In the genomic region with DNA sequence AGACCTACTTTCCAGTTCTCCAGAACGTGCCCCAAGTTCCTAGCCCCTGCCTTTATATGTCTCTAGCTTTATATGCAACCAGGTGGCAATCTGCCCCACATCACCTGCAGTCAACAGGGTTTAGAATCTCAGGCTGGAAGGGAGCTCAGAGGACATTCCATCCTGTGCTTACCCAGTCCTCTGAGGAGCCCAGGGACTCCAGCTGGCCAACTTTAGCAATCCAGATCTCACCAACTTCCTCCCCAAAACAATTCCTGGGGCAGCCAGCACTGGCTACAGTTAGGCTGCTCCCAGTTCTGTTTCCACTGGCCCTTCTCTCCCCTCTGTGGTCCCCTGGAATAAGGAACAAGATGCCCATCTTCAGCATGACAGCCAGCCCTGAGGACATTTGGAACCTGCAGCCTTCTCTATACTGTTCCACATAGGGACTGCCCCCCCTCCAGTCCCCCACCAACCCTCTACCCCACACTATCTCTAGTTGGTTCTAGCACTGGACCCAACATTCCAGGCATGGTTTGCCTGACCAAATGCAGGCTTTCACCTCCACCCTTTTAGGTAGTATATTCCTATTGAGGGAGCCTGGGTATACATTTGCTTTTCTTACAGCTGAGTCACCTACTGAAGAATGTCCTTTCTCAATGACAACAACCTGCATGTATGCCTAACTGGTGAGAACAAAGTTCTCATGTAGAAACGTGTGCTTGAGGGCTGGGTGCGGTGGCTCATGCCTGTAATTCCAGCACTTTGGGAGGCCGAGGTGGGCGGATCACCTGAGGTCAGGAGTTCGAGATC, we compare ENCODE assay signal across 9 cellular contexts. TPM values are rescaled to one million over a fixed set of nuclear protein-coding genes. Genes with fewer than 3 reads are reported as not detected.
DNase-seq lines count a peak whose midpoint lies in the region; ATAC-seq and TF ChIP-seq lines count a peak whose summit lies in the region.
"Had no signal": no experiment of that assay in that cellular context is flagged by ENCODE, and none has a peak within 500 bp of the region (broad histone marks: within the 10 kb centered on the region; RNA-seq: fewer than 3 reads in every experiment).

No MANE protein-coding gene starts in this region.

- no TSS peak for BruUV-seq in Calu3 (replicated peaks; lab: Mats Ljungman, UMichigan)
- BruUV-seq in PC-3 (replicated peaks; lab: Mats Ljungman, UMichigan): no TSS peak

- peaks cover 11% of the 10 kb centered on the region; the same call in 1 of the 2 replicates for H3K36me3 ChIP-seq in PC-3 (ENCODE audit: low read depth, low read length)
- no peaks in the 10 kb centered on the region for H3K36me3 ChIP-seq in parathyroid adenoma (ENCODE audit: control insufficient read depth, insufficient read depth, low read length)

- peaks cover 94% of the 10 kb centered on the region for H3K4me1 Mint-ChIP-seq in Calu3 (ENCODE audit: low read depth, unreplicated experiment)

- H3K27me3 Mint-ChIP-seq in Calu3 (ENCODE audit: unreplicated experiment): no peaks in the 10 kb centered on the region

- peaks cover 13% of the 10 kb centered on the region for H3F3A ChIP-seq in PC-3 (ENCODE audit: low read length, unreplicated experiment)

- H2AFZ ChIP-seq in PC-3 (ENCODE audit: low read length) (no peak overlapping the region), parathyroid adenoma (no peak overlapping the region)

- CTCF ChIA-PET in Calu3 (lab: Charles Lee): interaction anchor here (0.6 to 1.7 kb wide), 3 partner anchors 11 to 21 kb away, joined by 3 to 6 read pairs (median 3); no protein-coding TSS in a partner anchor
- CTCF ChIA-PET in PC-3 (lab: Charles Lee): no interaction called here

- POLR2A ChIA-PET in PC-3 (lab: Charles Lee; ENCODE audit: unreplicated experiment): no interaction called here

- peaks cover 8% of the 10 kb centered on the region; the same call in 1 of the 2 replicates for H4K20me1 ChIP-seq in PC-3 (ENCODE audit: low read length)

- peak overlapping the region; percentile 43 for H3K4me3 Mint-ChIP-seq in Calu3 (ENCODE audit: low read depth, unreplicated experiment)

- intact Hi-C loops in Calu3 (cut with micrococcal nuclease; ENCODE audit: unreplicated experiment) (no loop called here), PC-3 (cut with micrococcal nuclease) (no loop called here), lower leg skin (cut with DNase I; ENCODE audit: low total_unique reads) (no loop called here)

- peak; percentile 65 for ATAC-seq in PC-3

- 57 to 66% methylated on average over 6 of the region's 6 CpGs for WGBS in lower leg skin, 2 donors

- H3K9me2 ChIP-seq in PC-3 (replicated peaks; ENCODE audit: low read length): no peaks in the 10 kb centered on the region

- H3K27me3 ChIP-seq in PC-3 (ENCODE audit: low read length) (no peaks in the 10 kb centered on the region), parathyroid adenoma (ENCODE audit: control insufficient read depth, insufficient read depth, low read length) (no peaks in the 10 kb centered on the region)
- H3K27me3 ChIP-seq: tibial nerve had no signal

- TF ChIP-seq CTCF in Calu3 (IDR thresholded peaks at IDR 0.05; ENCODE audit: unreplicated experiment) (no peak), PC-3 (conservative IDR thresholded peaks at IDR 0.05; ENCODE audit: low read depth, low read length) (no peak), epithelial cell of esophagus (IDR thresholded peaks at IDR 0.05; ENCODE audit: insufficient read depth, low read depth, low read length, missing control alignments) (no peak), parathyroid adenoma (IDR thresholded peaks at IDR 0.05) (no peak), lower leg skin (IDR thresholded peaks at IDR 0.05) (no peak)

- H3K27ac Mint-ChIP-seq in Calu3 (ENCODE audit: unreplicated experiment): peak overlapping the region; percentile 79

- H3K9ac ChIP-seq in PC-3 (ENCODE audit: low read length): no peak overlapping the region
- no peak overlapping the region for H3K9ac ChIP-seq in parathyroid adenoma

- H3K9me3 ChIP-seq in PC-3 (ENCODE audit: low read length): no peaks in the 10 kb centered on the region
- H3K9me3 ChIP-seq in parathyroid adenoma (ENCODE audit: control insufficient read depth, low read length): no peaks in the 10 kb centered on the region
- H3K9me3 ChIP-seq: tibial nerve had no signal

- TF ChIP-seq POLR2A in lower leg skin (IDR thresholded peaks at IDR 0.05): no peak

- H3K9me3 Mint-ChIP-seq in Calu3 (ENCODE audit: low read depth, unreplicated experiment): no peaks in the 10 kb centered on the region

- H3K27ac ChIP-seq in PC-3 (ENCODE audit: low read length) (peak overlapping the region; percentile 51), parathyroid adenoma (peak overlapping the region; percentile 85)
- H3K27ac ChIP-seq: tibial nerve had no signal

- H3K79me2 ChIP-seq in PC-3 (ENCODE audit: low read length) (peaks cover 90% of the 10 kb centered on the region), parathyroid adenoma (peaks cover 61% of the 10 kb centered on the region)

- H3K4me2 ChIP-seq in PC-3 (ENCODE audit: low read length): 0 out of 2 replicates have a peak overlapping the region, but pooled peaks have one; percentile 6
- no peak overlapping the region for H3K4me2 ChIP-seq in parathyroid adenoma (ENCODE audit: low read length)

- DNase-seq in Calu3 (peak; percentile 48), PC-3 (peak; percentile 90), epithelial cell of esophagus (ENCODE audit: low read depth) (peak; percentile 95), retina (no peak), dedifferentiated amniotic fluid mesenchymal stem cell (ENCODE audit: extremely low spot score) (no peak), lower leg skin (ENCODE audit: low spot score in 2 of 2) (no peak), DMS153 treated with DMSO at 0.1 percent for 48 hours (lab: John Stamatoyannopoulos, UW; ENCODE audit: unreplicated experiment) (no peak)

- H3K4me3 ChIP-seq in PC-3 (ENCODE audit: low read length) (no peak overlapping the region), epithelial cell of esophagus (ENCODE audit: low read length) (no peak overlapping the region), parathyroid adenoma (ENCODE audit: low read depth, low read length) (no peak overlapping the region), lower leg skin (ENCODE audit: low read depth, poor library complexity, severe bottlenecking) (no peak overlapping the region)
- H3K4me3 ChIP-seq: tibial nerve had no signal

- H3K4me1 ChIP-seq in PC-3 (ENCODE audit: insufficient read depth, low read length): peaks cover 50% of the 10 kb centered on the region
- peaks cover 63% of the 10 kb centered on the region for H3K4me1 ChIP-seq in parathyroid adenoma

- peaks cover 96% of the 10 kb centered on the region for H3K36me3 Mint-ChIP-seq in Calu3 (ENCODE audit: insufficient read depth, unreplicated experiment)

RNA-seq across cellular contexts. Expression of a gene that starts 8.4 kb away (rescaled TPM):
- total RNA-seq in Calu3 (2022) (321 and 339 TPM in 2 replicates), PC-3 (2014; rRNA removed) (90.0 and 139 TPM in 2 replicates), lower leg skin (100 to 1,000 TPM in 1 of 4 donors, 10 to 100 TPM in 3; 91.2 to 123 (median 98.1) TPM)

RNA-seq across cellular contexts. Expression of a gene that starts 52.0 kb away (rescaled TPM):
- total RNA-seq in Calu3 (2022) (not detected in 2 replicates), PC-3 (2014; rRNA removed) (not detected in 2 replicates), lower leg skin (100 to 1,000 TPM; 399 to 695 (median 446) TPM)

Comparison
In these comparisons a context has a peak if more than half of its experiments do, and no peak if none do; other contexts are left out.
1. DNase-seq: peak in Calu3 (single experiment), PC-3 (single experiment) and epithelial cell of esophagus (single experiment); none in retina (single experiment), dedifferentiated amniotic fluid mesenchymal stem cell (single experiment), lower leg skin (0 of 2) and DMS153 treated with DMSO at 0.1 percent for 48 hours (single experiment).
2. RNA of a gene that starts 52.0 kb away (total RNA-seq): 399 to 695 TPM in lower leg skin; not detected in Calu3 and not detected in PC-3; every median in the first group is over 100 times any median in the second.